In genomic region chr14:100980823-100981222, GRCh38 we compare ENCODE assay signal across 25 cellular contexts.
"Had no signal": no experiment of that assay in that cellular context is flagged by ENCODE, and none has a peak within 500 bp of the region (broad histone marks: within the 10 kb centered on the region; RNA-seq: fewer than 3 reads in every experiment).

No MANE protein-coding gene starts in this region.

- H2AFZ ChIP-seq: neural progenitor cell had no signal

- H3K36me3 ChIP-seq: colonic mucosa, gastrocnemius medialis, neural progenitor cell, prostate gland, thoracic aorta, tibial nerve, upper lobe of left lung, uterus had no signal

- H3K4me2 ChIP-seq: neural progenitor cell had no signal

- ATAC-seq: esophagus mucosa; gastrocnemius medialis; left lobe of liver; mucosa of descending colon; naive thymus-derived CD4-positive, alpha-beta T cell; right cardiac atrium; stimulated activated naive B cell treated with anti-CD40 and anti-IgM and Interleukin-4, amounts not matched to agents 10 μg/mL and 1 μg/mL and 100 μg/mL, for 72 hours had no signal

- H3K4me3 ChIP-seq: colonic mucosa, gastrocnemius medialis, lung, mucosa of descending colon, neural progenitor cell, prostate gland, skin epidermis, thoracic aorta, tibial nerve, upper lobe of left lung, uterus had no signal

- H3K9ac ChIP-seq: neural progenitor cell had no signal

- H3K4me1 ChIP-seq: colonic mucosa, gastrocnemius medialis, neural progenitor cell, prostate gland, tibial nerve, upper lobe of left lung, uterus had no signal

- H3K27ac ChIP-seq: colonic mucosa, epithelial cell of prostate, gastrocnemius medialis, neural progenitor cell, prostate gland, skin epidermis, thoracic aorta, tibial nerve, upper lobe of left lung, uterus had no signal

- DNase-seq: colonic mucosa; effector CD8-positive, alpha-beta T cell; endodermal cell; foreskin fibroblast; gastrocnemius medialis; head of caudate nucleus; mesenchymal stem cell; mucosa of descending colon; naive thymus-derived CD4-positive, alpha-beta T cell; right cardiac atrium; stimulated activated CD4-positive, alpha-beta T cell treated with anti-CD3 and anti-CD28 coated beads, Interleukin-15, amount 100 ng/mL, for 24 hours; stimulated activated CD4-positive, alpha-beta T cell treated with anti-CD3 and anti-CD28 coated beads, Interleukin-2, amount 100 ng/mL, for 48 hours; stimulated activated naive B cell treated with anti-CD40 and anti-IgM and Interleukin-4, amounts not matched to agents 10 μg/mL and 1 μg/mL and 100 μg/mL, for 72 hours; upper lobe of left lung; uterus had no signal

- H3K9me3 ChIP-seq: colonic mucosa, gastrocnemius medialis, mucosa of descending colon, prostate gland, thoracic aorta, tibial nerve, upper lobe of left lung, uterus had no signal

- FAIRE-seq: keratinocyte had no signal

- H3K27me3 ChIP-seq: colonic mucosa, gastrocnemius medialis, tibial nerve, upper lobe of left lung, uterus had no signal
